14 cellular contexts compared by ENCODE assay signal in genomic region chr9:108727580-108728056, GRCh38.
DNase-seq lines count a peak whose midpoint lies in the region; ATAC-seq and TF ChIP-seq lines count a peak whose summit lies in the region.
"Had no signal": no experiment of that assay in that cellular context is flagged by ENCODE, and none has a peak within 500 bp of the region (broad histone marks: within the 10 kb centered on the region; RNA-seq: fewer than 3 reads in every experiment).

No MANE protein-coding gene starts in this region.

- TF ChIP-seq CTCF in astrocyte of the spinal cord (IDR thresholded peaks at IDR 0.05; ENCODE audit: low read depth, low read length) (no peak), WERI-Rb-1 (IDR thresholded peaks at IDR 0.05; ENCODE audit: low read depth, low read length) (no peak)

- DNase-seq in MV-4-11 (lab: John Stamatoyannopoulos, UW): peak; percentile 50
- DNase-seq in astrocyte of the spinal cord (ENCODE audit: low read depth, low spot score): peak; percentile 6
- peak in 38 of 51 donors; percentile 5 to 83 (median 56) for DNase-seq in hypothalamus (lab: John Stamatoyannopoulos, UW)
- peak; percentile 53 for DNase-seq in superior temporal gyrus (ENCODE audit: extremely low spot score)
- no peak for DNase-seq in dedifferentiated amniotic fluid mesenchymal stem cell (ENCODE audit: extremely low spot score)
- DNase-seq in WERI-Rb-1: no peak
- DNase-seq: dermis blood vessel endothelial cell; kidney; naive thymus-derived CD8-positive, alpha-beta T cell; NCI-H1436; NCI-H526; SHP77 had no signal

- no peak for TF ChIP-seq POLR2A in GM18505 (IDR thresholded peaks at IDR 0.05; ENCODE audit: borderline replicate concordance, extremely low read depth, insufficient read depth, insufficient read length)

- H3K27ac ChIP-seq in WERI-Rb-1: no peak overlapping the region

- in situ Hi-C loops in astrocyte of the spinal cord (cut with HindIII; ENCODE audit: low sequenced_read_pairs): no loop called here

- H3K9me3 ChIP-seq in WERI-Rb-1 (ENCODE audit: severe bottlenecking): no peaks in the 10 kb centered on the region

- no peak overlapping the region for H3K4me3 ChIP-seq in astrocyte of the spinal cord (ENCODE audit: low read depth, low read length)
- H3K4me3 ChIP-seq in WERI-Rb-1 (ENCODE audit: low read depth, low read length): no peak overlapping the region

- no peaks in the 10 kb centered on the region for H3K27me3 ChIP-seq in WERI-Rb-1 (ENCODE audit: insufficient read depth, low read depth, severe bottlenecking)

- no peaks in the 10 kb centered on the region for H3K36me3 ChIP-seq in WERI-Rb-1

- no peak for ATAC-seq in GM18505 (IDR thresholded peaks at IDR 0.05; ENCODE audit: unreplicated experiment)
- ATAC-seq: activated naive CD4-positive, alpha-beta T cell treated with anti-CD3 and anti-CD28 coated beads, Interleukin-2, amount 50 U/mL, for 72 hours; naive thymus-derived CD8-positive, alpha-beta T cell had no signal

Comparison
In these comparisons a context has a peak if more than half of its experiments do, and no peak if none do; other contexts are left out.
1. DNase-seq: peak in MV-4-11 (single experiment), astrocyte of the spinal cord (single experiment), hypothalamus (38 of 51) and superior temporal gyrus (single experiment); none in dedifferentiated amniotic fluid mesenchymal stem cell (single experiment) and WERI-Rb-1 (single experiment).